ENCODE assay signal across 1 cellular context in the genomic region with DNA sequence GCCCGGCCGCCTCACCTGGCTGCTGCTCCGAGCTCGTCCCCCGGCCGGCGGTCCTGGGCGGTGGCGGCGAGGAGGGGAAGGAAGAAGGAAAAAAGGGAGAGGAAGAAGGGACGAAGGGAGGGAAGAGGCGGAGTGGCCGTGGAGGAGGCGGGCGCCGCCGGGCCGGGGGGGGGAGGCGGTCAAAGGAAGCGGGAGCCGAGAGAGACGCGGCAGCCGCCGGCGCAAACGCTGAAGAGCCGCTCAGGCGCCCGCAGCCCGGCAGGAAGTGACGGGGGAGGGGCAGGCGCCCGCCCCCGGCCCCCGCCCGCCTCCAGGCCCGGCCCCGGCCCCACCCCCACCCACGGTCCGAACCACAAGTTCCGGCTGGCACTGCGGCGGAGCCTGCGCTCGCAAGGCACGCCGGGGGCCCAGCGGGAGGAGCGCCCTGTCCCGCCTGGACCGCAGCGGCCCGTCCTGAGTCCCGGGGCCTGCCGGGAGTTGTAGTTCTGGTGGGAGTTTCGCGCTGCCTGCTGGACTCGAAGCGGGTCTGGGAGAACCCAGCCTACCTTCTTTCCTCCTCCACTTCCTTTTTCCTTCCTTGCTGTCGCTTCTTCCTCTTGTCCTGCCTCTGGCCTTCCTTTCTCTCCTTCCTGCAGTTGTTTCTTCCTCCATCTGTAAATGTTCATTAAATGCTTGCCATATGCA.
TF ChIP-seq lines count a peak whose summit lies in the region.

A gene with protein sequence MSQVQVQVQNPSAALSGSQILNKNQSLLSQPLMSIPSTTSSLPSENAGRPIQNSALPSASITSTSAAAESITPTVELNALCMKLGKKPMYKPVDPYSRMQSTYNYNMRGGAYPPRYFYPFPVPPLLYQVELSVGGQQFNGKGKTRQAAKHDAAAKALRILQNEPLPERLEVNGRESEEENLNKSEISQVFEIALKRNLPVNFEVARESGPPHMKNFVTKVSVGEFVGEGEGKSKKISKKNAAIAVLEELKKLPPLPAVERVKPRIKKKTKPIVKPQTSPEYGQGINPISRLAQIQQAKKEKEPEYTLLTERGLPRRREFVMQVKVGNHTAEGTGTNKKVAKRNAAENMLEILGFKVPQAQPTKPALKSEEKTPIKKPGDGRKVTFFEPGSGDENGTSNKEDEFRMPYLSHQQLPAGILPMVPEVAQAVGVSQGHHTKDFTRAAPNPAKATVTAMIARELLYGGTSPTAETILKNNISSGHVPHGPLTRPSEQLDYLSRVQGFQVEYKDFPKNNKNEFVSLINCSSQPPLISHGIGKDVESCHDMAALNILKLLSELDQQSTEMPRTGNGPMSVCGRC (minus strand): TSS at position 234 of the 684 bp plus-strand sequence. CDS start 22,133 bp downstream, outside the sequence.

TF ChIP-seq in K562, 482 proteins besides CTCF, POLR2A, EP300 and RAD21 (continued from another document and continues in another):
- TF ChIP-seq, protein P1, sequence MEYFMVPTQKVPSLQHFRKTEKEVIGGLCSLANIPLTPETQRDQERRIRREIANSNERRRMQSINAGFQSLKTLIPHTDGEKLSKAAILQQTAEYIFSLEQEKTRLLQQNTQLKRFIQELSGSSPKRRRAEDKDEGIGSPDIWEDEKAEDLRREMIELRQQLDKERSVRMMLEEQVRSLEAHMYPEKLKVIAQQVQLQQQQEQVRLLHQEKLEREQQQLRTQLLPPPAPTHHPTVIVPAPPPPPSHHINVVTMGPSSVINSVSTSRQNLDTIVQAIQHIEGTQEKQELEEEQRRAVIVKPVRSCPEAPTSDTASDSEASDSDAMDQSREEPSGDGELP (CRISPR knock-in tag; IDR thresholded peaks at IDR 0.05; ENCODE audit: borderline replicate concordance), result peak; percentile 82
- TF ChIP-seq FOXA3 (CRISPR knock-in tag; conservative IDR thresholded peaks at IDR 0.05 in 1 of 2, IDR thresholded peaks at IDR 0.05 in 1 of 2) (no peak), KLF10 (CRISPR knock-in tag; IDR thresholded peaks at IDR 0.05) (no peak), TRIM24 (IDR thresholded peaks at IDR 0.05) (peak; percentile 80 to 95), L3MBTL2 (IDR thresholded peaks at IDR 0.05) (peak; percentile 60; the same call in 1 of the 2 replicates), SMARCE1 (IDR thresholded peaks at IDR 0.05) (0 out of 2 replicates have a peak, but pooled peaks have one; percentile 29), SREBF1 (IDR thresholded peaks at IDR 0.05; ENCODE audit: borderline replicate concordance, low read depth, low read length) (0 out of 2 replicates have a peak, but pooled peaks have one; percentile 67), SIN3B (IDR thresholded peaks at IDR 0.05; ENCODE audit: low read depth) (0 out of 2 replicates have a peak, but pooled peaks have one; percentile 30), ZNF584 (CRISPR knock-in tag; IDR thresholded peaks at IDR 0.05; ENCODE audit: low read depth) (peak; percentile 79; the same call in 1 of the 2 replicates), DPF2 (IDR thresholded peaks at IDR 0.05) (peak; percentile 66), ZFX (CRISPR knock-in tag; IDR thresholded peaks at IDR 0.05) (peak; percentile 56), OTX1 (CRISPR knock-in tag; IDR thresholded peaks at IDR 0.05) (no peak), CTBP1 (IDR thresholded peaks at IDR 0.05; ENCODE audit: borderline replicate concordance) (peak; percentile 65), GATAD2B (IDR thresholded peaks at IDR 0.05; ENCODE audit: borderline replicate concordance) (0 out of 2 replicates have a peak, but pooled peaks have one; percentile 67), CCNT2 (IDR thresholded peaks at IDR 0.05; ENCODE audit: borderline replicate concordance, extremely low read depth, insufficient read length, low read depth, low read length) (peak; percentile 78), ZNF644 (tag; IDR thresholded peaks at IDR 0.05; ENCODE audit: low read depth) (peak; percentile 87; the same call in 1 of the 2 replicates), RNF2 (IDR thresholded peaks at IDR 0.05) (0 out of 2 replicates have a peak, but pooled peaks have one; percentile 43), PHF8 (IDR thresholded peaks at IDR 0.05; ENCODE audit: borderline replicate concordance, low read length) (peak; percentile 74; the same call in 1 of the 2 replicates), NRF1 (conservative IDR thresholded peaks at IDR 0.05 in 1 of 2, IDR thresholded peaks at IDR 0.05 in 1 of 2) (peak; percentile 71 to 78), SMARCA4 (IDR thresholded peaks at IDR 0.05) (0 out of 2 replicates have a peak, but pooled peaks have one; percentile 18), GABPA (tag; conservative IDR thresholded peaks at IDR 0.05; ENCODE audit: low read depth) (peak; percentile 94)
- TF ChIP-seq, protein P2, sequence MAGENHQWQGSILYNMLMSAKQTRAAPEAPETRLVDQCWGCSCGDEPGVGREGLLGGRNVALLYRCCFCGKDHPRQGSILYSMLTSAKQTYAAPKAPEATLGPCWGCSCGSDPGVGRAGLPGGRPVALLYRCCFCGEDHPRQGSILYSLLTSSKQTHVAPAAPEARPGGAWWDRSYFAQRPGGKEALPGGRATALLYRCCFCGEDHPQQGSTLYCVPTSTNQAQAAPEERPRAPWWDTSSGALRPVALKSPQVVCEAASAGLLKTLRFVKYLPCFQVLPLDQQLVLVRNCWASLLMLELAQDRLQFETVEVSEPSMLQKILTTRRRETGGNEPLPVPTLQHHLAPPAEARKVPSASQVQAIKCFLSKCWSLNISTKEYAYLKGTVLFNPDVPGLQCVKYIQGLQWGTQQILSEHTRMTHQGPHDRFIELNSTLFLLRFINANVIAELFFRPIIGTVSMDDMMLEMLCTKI (IDR thresholded peaks at IDR 0.05; ENCODE audit: partially characterized antibody), result no peak
- TF ChIP-seq, protein P3, sequence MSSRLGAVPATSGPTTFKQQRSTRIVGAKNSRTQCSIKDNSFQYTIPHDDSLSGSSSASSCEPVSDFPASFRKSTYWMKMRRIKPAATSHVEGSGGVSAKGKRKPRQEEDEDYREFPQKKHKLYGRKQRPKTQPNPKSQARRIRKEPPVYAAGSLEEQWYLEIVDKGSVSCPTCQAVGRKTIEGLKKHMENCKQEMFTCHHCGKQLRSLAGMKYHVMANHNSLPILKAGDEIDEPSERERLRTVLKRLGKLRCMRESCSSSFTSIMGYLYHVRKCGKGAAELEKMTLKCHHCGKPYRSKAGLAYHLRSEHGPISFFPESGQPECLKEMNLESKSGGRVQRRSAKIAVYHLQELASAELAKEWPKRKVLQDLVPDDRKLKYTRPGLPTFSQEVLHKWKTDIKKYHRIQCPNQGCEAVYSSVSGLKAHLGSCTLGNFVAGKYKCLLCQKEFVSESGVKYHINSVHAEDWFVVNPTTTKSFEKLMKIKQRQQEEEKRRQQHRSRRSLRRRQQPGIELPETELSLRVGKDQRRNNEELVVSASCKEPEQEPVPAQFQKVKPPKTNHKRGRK (tag; IDR thresholded peaks at IDR 0.05), result peak; percentile 70; the same call in 1 of the 2 replicates
- TF ChIP-seq, protein P4, sequence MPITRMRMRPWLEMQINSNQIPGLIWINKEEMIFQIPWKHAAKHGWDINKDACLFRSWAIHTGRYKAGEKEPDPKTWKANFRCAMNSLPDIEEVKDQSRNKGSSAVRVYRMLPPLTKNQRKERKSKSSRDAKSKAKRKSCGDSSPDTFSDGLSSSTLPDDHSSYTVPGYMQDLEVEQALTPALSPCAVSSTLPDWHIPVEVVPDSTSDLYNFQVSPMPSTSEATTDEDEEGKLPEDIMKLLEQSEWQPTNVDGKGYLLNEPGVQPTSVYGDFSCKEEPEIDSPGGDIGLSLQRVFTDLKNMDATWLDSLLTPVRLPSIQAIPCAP (CRISPR knock-in tag; IDR thresholded peaks at IDR 0.05; ENCODE audit: borderline replicate concordance), result no peak
- TF ChIP-seq, protein P5, sequence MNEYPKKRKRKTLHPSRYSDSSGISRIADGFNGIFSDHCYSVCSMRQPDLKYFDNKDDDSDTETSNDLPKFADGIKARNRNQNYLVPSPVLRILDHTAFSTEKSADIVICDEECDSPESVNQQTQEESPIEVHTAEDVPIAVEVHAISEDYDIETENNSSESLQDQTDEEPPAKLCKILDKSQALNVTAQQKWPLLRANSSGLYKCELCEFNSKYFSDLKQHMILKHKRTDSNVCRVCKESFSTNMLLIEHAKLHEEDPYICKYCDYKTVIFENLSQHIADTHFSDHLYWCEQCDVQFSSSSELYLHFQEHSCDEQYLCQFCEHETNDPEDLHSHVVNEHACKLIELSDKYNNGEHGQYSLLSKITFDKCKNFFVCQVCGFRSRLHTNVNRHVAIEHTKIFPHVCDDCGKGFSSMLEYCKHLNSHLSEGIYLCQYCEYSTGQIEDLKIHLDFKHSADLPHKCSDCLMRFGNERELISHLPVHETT (CRISPR knock-in tag; conservative IDR thresholded peaks at IDR 0.05 in 1 of 2, IDR thresholded peaks at IDR 0.05 in 1 of 2), result peak in 1 of 2 experiments; percentile 77; a peak in 1 of 4 replicates
- TF ChIP-seq, protein P6, sequence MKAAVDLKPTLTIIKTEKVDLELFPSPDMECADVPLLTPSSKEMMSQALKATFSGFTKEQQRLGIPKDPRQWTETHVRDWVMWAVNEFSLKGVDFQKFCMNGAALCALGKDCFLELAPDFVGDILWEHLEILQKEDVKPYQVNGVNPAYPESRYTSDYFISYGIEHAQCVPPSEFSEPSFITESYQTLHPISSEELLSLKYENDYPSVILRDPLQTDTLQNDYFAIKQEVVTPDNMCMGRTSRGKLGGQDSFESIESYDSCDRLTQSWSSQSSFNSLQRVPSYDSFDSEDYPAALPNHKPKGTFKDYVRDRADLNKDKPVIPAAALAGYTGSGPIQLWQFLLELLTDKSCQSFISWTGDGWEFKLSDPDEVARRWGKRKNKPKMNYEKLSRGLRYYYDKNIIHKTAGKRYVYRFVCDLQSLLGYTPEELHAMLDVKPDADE (conservative IDR thresholded peaks at IDR 0.05; ENCODE audit: control insufficient read depth, low read depth, low read length), result peak; percentile 99
- TF ChIP-seq, protein P7, sequence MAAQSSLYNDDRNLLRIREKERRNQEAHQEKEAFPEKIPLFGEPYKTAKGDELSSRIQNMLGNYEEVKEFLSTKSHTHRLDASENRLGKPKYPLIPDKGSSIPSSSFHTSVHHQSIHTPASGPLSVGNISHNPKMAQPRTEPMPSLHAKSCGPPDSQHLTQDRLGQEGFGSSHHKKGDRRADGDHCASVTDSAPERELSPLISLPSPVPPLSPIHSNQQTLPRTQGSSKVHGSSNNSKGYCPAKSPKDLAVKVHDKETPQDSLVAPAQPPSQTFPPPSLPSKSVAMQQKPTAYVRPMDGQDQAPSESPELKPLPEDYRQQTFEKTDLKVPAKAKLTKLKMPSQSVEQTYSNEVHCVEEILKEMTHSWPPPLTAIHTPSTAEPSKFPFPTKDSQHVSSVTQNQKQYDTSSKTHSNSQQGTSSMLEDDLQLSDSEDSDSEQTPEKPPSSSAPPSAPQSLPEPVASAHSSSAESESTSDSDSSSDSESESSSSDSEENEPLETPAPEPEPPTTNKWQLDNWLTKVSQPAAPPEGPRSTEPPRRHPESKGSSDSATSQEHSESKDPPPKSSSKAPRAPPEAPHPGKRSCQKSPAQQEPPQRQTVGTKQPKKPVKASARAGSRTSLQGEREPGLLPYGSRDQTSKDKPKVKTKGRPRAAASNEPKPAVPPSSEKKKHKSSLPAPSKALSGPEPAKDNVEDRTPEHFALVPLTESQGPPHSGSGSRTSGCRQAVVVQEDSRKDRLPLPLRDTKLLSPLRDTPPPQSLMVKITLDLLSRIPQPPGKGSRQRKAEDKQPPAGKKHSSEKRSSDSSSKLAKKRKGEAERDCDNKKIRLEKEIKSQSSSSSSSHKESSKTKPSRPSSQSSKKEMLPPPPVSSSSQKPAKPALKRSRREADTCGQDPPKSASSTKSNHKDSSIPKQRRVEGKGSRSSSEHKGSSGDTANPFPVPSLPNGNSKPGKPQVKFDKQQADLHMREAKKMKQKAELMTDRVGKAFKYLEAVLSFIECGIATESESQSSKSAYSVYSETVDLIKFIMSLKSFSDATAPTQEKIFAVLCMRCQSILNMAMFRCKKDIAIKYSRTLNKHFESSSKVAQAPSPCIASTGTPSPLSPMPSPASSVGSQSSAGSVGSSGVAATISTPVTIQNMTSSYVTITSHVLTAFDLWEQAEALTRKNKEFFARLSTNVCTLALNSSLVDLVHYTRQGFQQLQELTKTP (IDR thresholded peaks at IDR 0.05; ENCODE audit: low read depth in 1 of 2, partially characterized antibody in 2 of 2), result peak in 1 of 2 experiments; percentile 96
